ENCODE assay signal across 8 cellular contexts in genomic region chr7:128343554-128344430, GRCh38. TPM values are rescaled to one million over a fixed set of nuclear protein-coding genes. Genes with fewer than 3 reads are reported as not detected.
DNase-seq lines count a peak whose midpoint lies in the region; ATAC-seq and TF ChIP-seq lines count a peak whose summit lies in the region.

RBM28 (minus strand) TSS chr7:128343908; CDS start chr7:128343793, 115 bp downstream.

- H3K27ac ChIP-seq in colonic mucosa, result peak within 1 kb of the TSS; percentile 65

- peak; percentile 44 for DNase-seq in BJ (ENCODE audit: low read depth)
- DNase-seq in GM19238 (ENCODE audit: insufficient read length, low spot score), result peak; percentile 93
- peak; percentile 89 to 93 for DNase-seq in NCI-H524 (lab: John Stamatoyannopoulos, UW)
- DNase-seq in activated CD4-positive, alpha-beta T cell treated with anti-CD3 and anti-CD28 coated beads for 48 hours, result peak; percentile 91
- DNase-seq in colonic mucosa, result peak; percentile 89
- DNase-seq in left colon, result peak; percentile 89
- DNase-seq in stimulated activated CD4-positive, alpha-beta T cell treated with anti-CD3 and anti-CD28 coated beads, Interleukin-1b, Interleukin-23, amount 100 ng/mL, for 4 hours (ENCODE audit: low read depth in 2 of 2), result peak; percentile 66 to 78

- H3K27me3 ChIP-seq in BJ (ENCODE audit: control insufficient read depth, insufficient read depth, low read length) (peaks cover 8% of the 10 kb centered on the region), colonic mucosa (no peaks in the 10 kb centered on the region)

- peak within 1 kb of the TSS; percentile 94 for H3K4me3 ChIP-seq in BJ (ENCODE audit: low read depth, low read length)
- H3K4me3 ChIP-seq in colonic mucosa, result peak within 1 kb of the TSS; percentile 59

- H3K9ac ChIP-seq in colonic mucosa (ENCODE audit: low read depth in 2 of 2, low read length in 2 of 2), result peak within 1 kb of the TSS; percentile 76 to 87

- H3K4me1 ChIP-seq in colonic mucosa, result peaks cover 9% of the 10 kb centered on the region

- CTCF ChIA-PET in BJ (lab: Yijun Ruan, JAX), result interaction anchor here (0.6 to 8.8 kb wide), 7 partner anchors 11 to 84 kb away, joined by 3 to 422 read pairs (median 5); no protein-coding TSS in a partner anchor

- H3K36me3 ChIP-seq in BJ (ENCODE audit: control insufficient read depth, insufficient read depth, low read length), result peaks cover 2% of the 10 kb centered on the region; the same call in 1 of the 2 replicates
- no peaks in the 10 kb centered on the region for H3K36me3 ChIP-seq in colonic mucosa

- ATAC-seq in HG03439 (IDR thresholded peaks at IDR 0.05; ENCODE audit: unreplicated experiment) (peak; percentile 96), left colon (peak; percentile 94)

- no peaks in the 10 kb centered on the region for H3K9me3 ChIP-seq in colonic mucosa

- intact Hi-C loops in colonic mucosa (cut with DNase I), result no loop called here
- intact Hi-C loops in left colon (cut with DNase I, micrococcal nuclease), result no loop called here

- POLR2A ChIA-PET in BJ (lab: Charles Lee), result interaction anchor here (0.6 kb wide), 1 partner anchor 80 kb away, joined by 5 read pairs; no protein-coding TSS in a partner anchor

- TF ChIP-seq CTCF in BJ (IDR thresholded peaks at IDR 0.05; ENCODE audit: insufficient read depth, low read depth, low read length) (no peak), colonic mucosa (IDR thresholded peaks at IDR 0.05) (no peak)

RNA-seq across cellular contexts. Expression of gene RBM28, which starts in this region (rescaled TPM):
- polyA plus RNA-seq in BJ (2011; rRNA removed), result 14.8 and 16.1 TPM in 2 replicates
- 4.9 and 7.5 TPM in 2 replicates for polyA minus RNA-seq in BJ (2011; rRNA and poly(A)+ RNA removed)
- total RNA-seq in colonic mucosa (10 to 100 TPM; 16.3 to 30.6 TPM), left colon (10 to 100 TPM; 19.6 to 26.8 TPM)

Comparison
In these comparisons a context has a peak if more than half of its experiments do, and no peak if none do; other contexts are left out.
1. Peak in every context shown above with its lines: DNase-seq, ATAC-seq, H3K4me3 ChIP-seq and H3K27ac ChIP-seq.